In genomic region chr1:231214918-231215675, GRCh38 we compare ENCODE assay signal across 14 cellular contexts. TPM values are rescaled to one million over a fixed set of nuclear protein-coding genes. Genes with fewer than 3 reads are reported as not detected.
DNase-seq lines count a peak whose midpoint lies in the region; ATAC-seq and TF ChIP-seq lines count a peak whose summit lies in the region.
"Had no signal": no experiment of that assay in that cellular context is flagged by ENCODE, and none has a peak within 500 bp of the region (broad histone marks: within the 10 kb centered on the region; RNA-seq: fewer than 3 reads in every experiment).

No MANE protein-coding gene starts in this region.

- peak; percentile 28 for ATAC-seq in HG03159 (IDR thresholded peaks at IDR 0.05; ENCODE audit: unreplicated experiment)
- ATAC-seq in T-helper 17 cell, result no peak

- no peak overlapping the region for H3K4me3 Mint-ChIP-seq in activated CD4-positive, alpha-beta memory T cell treated with anti-CD3 and anti-CD28 coated beads for 36 hours
- H3K4me3 Mint-ChIP-seq in activated CD4-positive, alpha-beta memory T cell treated with anti-CD3 and anti-CD28 coated beads, Interleukin-2, amount 10 ng/mL, durations not matched to agents 7 days and 5 days, result no peak overlapping the region
- no peak overlapping the region for H3K4me3 Mint-ChIP-seq in T-helper 17 cell
- peak overlapping the region; percentile 27 for H3K4me3 Mint-ChIP-seq in stimulated activated naive CD8-positive, alpha-beta T cell treated with anti-CD3 and anti-CD28 coated beads, Interleukin-15, Interleukin-2, amounts not matched to agents 100 ng/mL and 50 ng/mL, for 24 hours
- H3K4me3 Mint-ChIP-seq: activated naive CD4-positive, alpha-beta T cell treated with anti-CD3 and anti-CD28 coated beads, Interleukin-2, amount 10 ng/mL, durations not matched to agents 7 days and 5 days had no signal

- no peaks in the 10 kb centered on the region for H3K9me3 Mint-ChIP-seq in activated CD4-positive, alpha-beta memory T cell treated with anti-CD3 and anti-CD28 coated beads for 36 hours
- no peaks in the 10 kb centered on the region for H3K9me3 Mint-ChIP-seq in activated CD4-positive, alpha-beta memory T cell treated with anti-CD3 and anti-CD28 coated beads, Interleukin-2, amount 10 ng/mL, durations not matched to agents 7 days and 5 days
- no peaks in the 10 kb centered on the region for H3K9me3 Mint-ChIP-seq in stimulated activated naive CD8-positive, alpha-beta T cell treated with anti-CD3 and anti-CD28 coated beads, Interleukin-15, Interleukin-2, amounts not matched to agents 100 ng/mL and 50 ng/mL, for 24 hours
- H3K9me3 Mint-ChIP-seq: activated naive CD4-positive, alpha-beta T cell treated with anti-CD3 and anti-CD28 coated beads, Interleukin-2, amount 10 ng/mL, durations not matched to agents 7 days and 5 days had no signal

- POLR2A ChIA-PET in activated CD4-positive, alpha-beta memory T cell treated with anti-CD3 and anti-CD28 coated beads for 36 hours (lab: Charles Lee), result interaction anchor here (0.8 kb wide), 1 partner anchor 12 kb away, joined by 3 read pairs; no protein-coding TSS in a partner anchor
- POLR2A ChIA-PET in activated CD4-positive, alpha-beta memory T cell treated with anti-CD3 and anti-CD28 coated beads, Interleukin-2, amount 10 ng/mL, durations not matched to agents 7 days and 5 days (lab: Charles Lee), result interaction anchor here (1.1 to 1.7 kb wide), 2 partner anchors 25 to 123 kb away, joined by 3 read pairs; partner anchors contain the start of genes EXOC8 and SPRTN

- H3K27me3 Mint-ChIP-seq in activated CD4-positive, alpha-beta memory T cell treated with anti-CD3 and anti-CD28 coated beads for 36 hours, result no peaks in the 10 kb centered on the region
- H3K27me3 Mint-ChIP-seq in activated CD4-positive, alpha-beta memory T cell treated with anti-CD3 and anti-CD28 coated beads, Interleukin-2, amount 10 ng/mL, durations not matched to agents 7 days and 5 days, result peaks cover 9% of the 10 kb centered on the region
- H3K27me3 Mint-ChIP-seq in T-helper 17 cell, result peaks cover 27% of the 10 kb centered on the region
- no peaks in the 10 kb centered on the region for H3K27me3 Mint-ChIP-seq in stimulated activated naive CD8-positive, alpha-beta T cell treated with anti-CD3 and anti-CD28 coated beads, Interleukin-15, Interleukin-2, amounts not matched to agents 100 ng/mL and 50 ng/mL, for 24 hours

- CTCF ChIA-PET in activated CD4-positive, alpha-beta memory T cell treated with anti-CD3 and anti-CD28 coated beads for 36 hours (lab: Charles Lee), result interaction anchor here (1.4 kb wide), 1 partner anchor 573 kb away, joined by 3 read pairs; no protein-coding TSS in a partner anchor
- CTCF ChIA-PET in activated CD4-positive, alpha-beta memory T cell treated with anti-CD3 and anti-CD28 coated beads, Interleukin-2, amount 10 ng/mL, durations not matched to agents 7 days and 5 days (lab: Charles Lee), result interaction anchor here (0.7 kb wide), 1 partner anchor 345 kb away, joined by 4 read pairs; no protein-coding TSS in a partner anchor

- no peaks in the 10 kb centered on the region for H3K9me3 ChIP-seq in T-helper 17 cell (ENCODE audit: control insufficient read depth, low read length, poor library complexity, severe bottlenecking)

- H3K4me1 Mint-ChIP-seq in activated CD4-positive, alpha-beta memory T cell treated with anti-CD3 and anti-CD28 coated beads for 36 hours (ENCODE audit: low read depth), result peaks cover 12% of the 10 kb centered on the region
- peaks cover 12% of the 10 kb centered on the region for H3K4me1 Mint-ChIP-seq in activated CD4-positive, alpha-beta memory T cell treated with anti-CD3 and anti-CD28 coated beads, Interleukin-2, amount 10 ng/mL, durations not matched to agents 7 days and 5 days
- H3K4me1 Mint-ChIP-seq in T-helper 17 cell, result peaks cover 14% of the 10 kb centered on the region
- peaks cover 27% of the 10 kb centered on the region for H3K4me1 Mint-ChIP-seq in stimulated activated naive CD8-positive, alpha-beta T cell treated with anti-CD3 and anti-CD28 coated beads, Interleukin-15, Interleukin-2, amounts not matched to agents 100 ng/mL and 50 ng/mL, for 24 hours (ENCODE audit: low read depth)

- no peak overlapping the region for H3K27ac Mint-ChIP-seq in activated CD4-positive, alpha-beta memory T cell treated with anti-CD3 and anti-CD28 coated beads for 36 hours
- no peak overlapping the region for H3K27ac Mint-ChIP-seq in activated CD4-positive, alpha-beta memory T cell treated with anti-CD3 and anti-CD28 coated beads, Interleukin-2, amount 10 ng/mL, durations not matched to agents 7 days and 5 days
- peak overlapping the region; percentile 68 for H3K27ac Mint-ChIP-seq in T-helper 17 cell
- H3K27ac Mint-ChIP-seq in stimulated activated naive CD8-positive, alpha-beta T cell treated with anti-CD3 and anti-CD28 coated beads, Interleukin-15, Interleukin-2, amounts not matched to agents 100 ng/mL and 50 ng/mL, for 24 hours, result peak overlapping the region; percentile 19
- H3K27ac Mint-ChIP-seq: activated naive CD4-positive, alpha-beta T cell treated with anti-CD3 and anti-CD28 coated beads, Interleukin-2, amount 10 ng/mL, durations not matched to agents 7 days and 5 days had no signal

- intact Hi-C loops in activated CD4-positive, alpha-beta memory T cell treated with anti-CD3 and anti-CD28 coated beads for 36 hours (cut with micrococcal nuclease), result loop anchor here (5.0 to 10.0 kb wide), 2 partner anchors 170 to 573 kb away; partner anchors contain the start of genes COG2 and FAM89A

- no peak for TF ChIP-seq POLR2A in erythroblast (IDR thresholded peaks at IDR 0.05; ENCODE audit: low read length)

- no peaks in the 10 kb centered on the region for H3K36me3 Mint-ChIP-seq in activated CD4-positive, alpha-beta memory T cell treated with anti-CD3 and anti-CD28 coated beads for 36 hours
- H3K36me3 Mint-ChIP-seq in activated CD4-positive, alpha-beta memory T cell treated with anti-CD3 and anti-CD28 coated beads, Interleukin-2, amount 10 ng/mL, durations not matched to agents 7 days and 5 days (ENCODE audit: low read depth), result no peaks in the 10 kb centered on the region
- H3K36me3 Mint-ChIP-seq in T-helper 17 cell (ENCODE audit: low read depth), result no peaks in the 10 kb centered on the region
- no peaks in the 10 kb centered on the region for H3K36me3 Mint-ChIP-seq in stimulated activated naive CD8-positive, alpha-beta T cell treated with anti-CD3 and anti-CD28 coated beads, Interleukin-15, Interleukin-2, amounts not matched to agents 100 ng/mL and 50 ng/mL, for 24 hours (ENCODE audit: low read depth)
- H3K36me3 Mint-ChIP-seq: activated naive CD4-positive, alpha-beta T cell treated with anti-CD3 and anti-CD28 coated beads, Interleukin-2, amount 10 ng/mL, durations not matched to agents 7 days and 5 days had no signal

- DNase-seq in activated CD4-positive, alpha-beta memory T cell treated with anti-CD3 and anti-CD28 coated beads for 36 hours, result peak; percentile 11
- DNase-seq in activated CD4-positive, alpha-beta memory T cell treated with anti-CD3 and anti-CD28 coated beads, Interleukin-2, amount 10 ng/mL, durations not matched to agents 7 days and 5 days, result no peak
- DNase-seq in T-helper 17 cell (no peak), erythroblast (lab: John Stamatoyannopoulos, UW) (no peak), NCI-H524 treated with DMSO at 0.1 percent for 48 hours (lab: John Stamatoyannopoulos, UW) (no peak)
- DNase-seq in effector CD8-positive, alpha-beta T cell (lab: John Stamatoyannopoulos, UW), result no peak
- DNase-seq: activated naive CD4-positive, alpha-beta T cell treated with anti-CD3 and anti-CD28 coated beads, Interleukin-2, amount 10 ng/mL, durations not matched to agents 7 days and 5 days; DMS79; NCI-H1436; T-helper 2 cell had no signal

RNA-seq across cellular contexts. Expression of gene GNPAT, which starts 25.9 kb away (rescaled TPM):
- total RNA-seq in activated CD4-positive, alpha-beta memory T cell treated with anti-CD3 and anti-CD28 coated beads for 36 hours, result 10 to 100 TPM; 56.2 to 60.3 TPM
- 10 to 100 TPM; 44.6 to 45.2 TPM for total RNA-seq in activated CD4-positive, alpha-beta memory T cell treated with anti-CD3 and anti-CD28 coated beads, Interleukin-2, amount 10 ng/mL, durations not matched to agents 7 days and 5 days
- total RNA-seq in T-helper 17 cell, result 10 to 100 TPM; 16.4 to 20.3 TPM

RNA-seq across cellular contexts. Expression of gene TRIM67, which starts 53.2 kb away (rescaled TPM):
- not detected for total RNA-seq in activated CD4-positive, alpha-beta memory T cell treated with anti-CD3 and anti-CD28 coated beads for 36 hours
- not detected for total RNA-seq in activated CD4-positive, alpha-beta memory T cell treated with anti-CD3 and anti-CD28 coated beads, Interleukin-2, amount 10 ng/mL, durations not matched to agents 7 days and 5 days
- not detected for total RNA-seq in T-helper 17 cell
- total RNA-seq: epithelial cell of proximal tubule, lung microvascular endothelial cell had no signal

Comparison
In these comparisons a context has a peak if more than half of its experiments do, and no peak if none do; other contexts are left out.
1. H3K27ac Mint-ChIP-seq: peak in T-helper 17 cell (single experiment) and stimulated activated naive CD8-positive, alpha-beta T cell treated with anti-CD3 and anti-CD28 coated beads, Interleukin-15, Interleukin-2, amounts not matched to agents 100 ng/mL and 50 ng/mL, for 24 hours (single experiment); none in activated CD4-positive, alpha-beta memory T cell treated with anti-CD3 and anti-CD28 coated beads for 36 hours (single experiment) and activated CD4-positive, alpha-beta memory T cell treated with anti-CD3 and anti-CD28 coated beads, Interleukin-2, amount 10 ng/mL, durations not matched to agents 7 days and 5 days (single experiment).